ENCODE assay signal across 1 cellular context in the genomic region with DNA sequence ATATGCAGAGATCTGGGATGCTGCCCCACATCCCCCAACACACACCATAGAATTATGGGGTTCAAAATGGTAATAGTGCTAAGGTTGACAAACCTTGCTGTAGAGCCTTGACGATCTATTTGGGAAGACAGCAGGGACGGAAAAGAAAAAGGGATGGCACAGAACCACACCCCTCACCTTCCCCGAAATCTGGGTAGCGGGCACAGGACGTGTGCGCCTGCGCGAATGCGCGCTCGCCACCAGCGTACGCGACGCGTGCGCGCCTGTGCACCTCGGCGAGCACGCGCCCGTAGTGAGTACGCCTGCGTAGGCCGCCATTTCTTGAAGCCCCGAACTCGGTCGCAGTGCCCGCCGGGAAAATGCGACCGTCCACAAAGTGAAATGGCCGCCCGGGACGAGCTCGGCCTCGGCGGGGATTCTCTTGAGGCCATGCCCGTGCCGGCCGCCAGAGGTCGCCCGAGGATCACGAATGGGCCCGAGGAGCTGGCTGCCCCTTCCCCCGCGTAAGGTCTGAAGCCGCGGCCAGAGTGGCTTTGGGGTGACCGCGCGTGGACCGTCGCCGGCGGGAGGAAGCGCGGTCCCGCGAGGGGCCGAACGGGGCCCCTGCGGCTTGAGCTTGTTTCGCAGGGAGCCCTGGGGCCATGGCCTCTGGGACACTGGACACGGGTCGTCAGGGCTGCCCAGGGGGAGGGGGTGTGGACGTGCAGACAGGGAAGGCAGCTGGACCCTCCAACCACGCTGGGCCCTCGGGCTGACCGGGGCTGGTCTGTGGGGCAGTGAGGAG.
TF ChIP-seq lines count a peak whose summit lies in the region.

No MANE protein-coding gene starts in this region.

TF ChIP-seq in K562, 482 proteins besides CTCF, POLR2A, EP300 and RAD21 (continued from another document and continues in another):
- no peak for TF ChIP-seq FUS (optimal IDR thresholded peaks at IDR 0.05; ENCODE audit: low read depth, low read length)
- no peak for TF ChIP-seq DACH1 (IDR thresholded peaks at IDR 0.05; ENCODE audit: partially characterized antibody)
- TF ChIP-seq TOE1 (IDR thresholded peaks at IDR 0.05; ENCODE audit: borderline replicate concordance) = no peak
- TF ChIP-seq TOE1 (CRISPR knock-in tag; IDR thresholded peaks at IDR 0.05; ENCODE audit: borderline replicate concordance, low read depth) = no peak
- no peak for TF ChIP-seq ZNF134 (CRISPR knock-in tag; conservative IDR thresholded peaks at IDR 0.05)
- TF ChIP-seq ZNF584 (CRISPR knock-in tag; IDR thresholded peaks at IDR 0.05; ENCODE audit: low read depth) = no peak
- TF ChIP-seq, protein P1, sequence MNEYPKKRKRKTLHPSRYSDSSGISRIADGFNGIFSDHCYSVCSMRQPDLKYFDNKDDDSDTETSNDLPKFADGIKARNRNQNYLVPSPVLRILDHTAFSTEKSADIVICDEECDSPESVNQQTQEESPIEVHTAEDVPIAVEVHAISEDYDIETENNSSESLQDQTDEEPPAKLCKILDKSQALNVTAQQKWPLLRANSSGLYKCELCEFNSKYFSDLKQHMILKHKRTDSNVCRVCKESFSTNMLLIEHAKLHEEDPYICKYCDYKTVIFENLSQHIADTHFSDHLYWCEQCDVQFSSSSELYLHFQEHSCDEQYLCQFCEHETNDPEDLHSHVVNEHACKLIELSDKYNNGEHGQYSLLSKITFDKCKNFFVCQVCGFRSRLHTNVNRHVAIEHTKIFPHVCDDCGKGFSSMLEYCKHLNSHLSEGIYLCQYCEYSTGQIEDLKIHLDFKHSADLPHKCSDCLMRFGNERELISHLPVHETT (CRISPR knock-in tag; conservative IDR thresholded peaks at IDR 0.05 in 1 of 2, IDR thresholded peaks at IDR 0.05 in 1 of 2) = peak in 1 of 2 experiments; percentile 87; a peak in 2 of 4 replicates
- no peak for TF ChIP-seq ZSCAN29 (IDR thresholded peaks at IDR 0.05)
- peak; percentile 49; the same call in 1 of the 2 replicates for TF ChIP-seq SUPT5H (IDR thresholded peaks at IDR 0.05)
- TF ChIP-seq, protein P2, sequence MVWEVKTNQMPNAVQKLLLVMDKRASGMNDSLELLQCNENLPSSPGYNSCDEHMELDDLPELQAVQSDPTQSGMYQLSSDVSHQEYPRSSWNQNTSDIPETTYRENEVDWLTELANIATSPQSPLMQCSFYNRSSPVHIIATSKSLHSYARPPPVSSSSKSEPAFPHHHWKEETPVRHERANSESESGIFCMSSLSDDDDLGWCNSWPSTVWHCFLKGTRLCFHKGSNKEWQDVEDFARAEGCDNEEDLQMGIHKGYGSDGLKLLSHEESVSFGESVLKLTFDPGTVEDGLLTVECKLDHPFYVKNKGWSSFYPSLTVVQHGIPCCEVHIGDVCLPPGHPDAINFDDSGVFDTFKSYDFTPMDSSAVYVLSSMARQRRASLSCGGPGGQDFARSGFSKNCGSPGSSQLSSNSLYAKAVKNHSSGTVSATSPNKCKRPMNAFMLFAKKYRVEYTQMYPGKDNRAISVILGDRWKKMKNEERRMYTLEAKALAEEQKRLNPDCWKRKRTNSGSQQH (CRISPR knock-in tag; IDR thresholded peaks at IDR 0.05) = no peak
- TF ChIP-seq, protein P3, sequence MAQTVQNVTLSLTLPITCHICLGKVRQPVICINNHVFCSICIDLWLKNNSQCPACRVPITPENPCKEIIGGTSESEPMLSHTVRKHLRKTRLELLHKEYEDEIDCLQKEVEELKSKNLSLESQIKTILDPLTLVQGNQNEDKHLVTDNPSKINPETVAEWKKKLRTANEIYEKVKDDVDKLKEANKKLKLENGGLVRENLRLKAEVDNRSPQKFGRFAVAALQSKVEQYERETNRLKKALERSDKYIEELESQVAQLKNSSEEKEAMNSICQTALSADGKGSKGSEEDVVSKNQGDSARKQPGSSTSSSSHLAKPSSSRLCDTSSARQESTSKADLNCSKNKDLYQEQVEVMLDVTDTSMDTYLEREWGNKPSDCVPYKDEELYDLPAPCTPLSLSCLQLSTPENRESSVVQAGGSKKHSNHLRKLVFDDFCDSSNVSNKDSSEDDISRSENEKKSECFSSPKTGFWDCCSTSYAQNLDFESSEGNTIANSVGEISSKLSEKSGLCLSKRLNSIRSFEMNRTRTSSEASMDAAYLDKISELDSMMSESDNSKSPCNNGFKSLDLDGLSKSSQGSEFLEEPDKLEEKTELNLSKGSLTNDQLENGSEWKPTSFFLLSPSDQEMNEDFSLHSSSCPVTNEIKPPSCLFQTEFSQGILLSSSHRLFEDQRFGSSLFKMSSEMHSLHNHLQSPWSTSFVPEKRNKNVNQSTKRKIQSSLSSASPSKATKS (CRISPR knock-in tag; IDR thresholded peaks at IDR 0.05) = no peak
- no peak for TF ChIP-seq ZNF668 (CRISPR knock-in tag; IDR thresholded peaks at IDR 0.05)
- 0 out of 4 replicates have a peak, but pooled peaks of 1 of the 2 experiments have one; percentile 48 for TF ChIP-seq SRF (CRISPR knock-in tag; IDR thresholded peaks at IDR 0.05)
- TF ChIP-seq CCAR2 (IDR thresholded peaks at IDR 0.05; ENCODE audit: low read depth, low read length) = no peak
- TF ChIP-seq KDM1A (IDR thresholded peaks at IDR 0.05) = 0 out of 4 replicates have a peak, but pooled peaks of 1 of the 2 experiments have one; percentile 45
- TF ChIP-seq RB1 (IDR thresholded peaks at IDR 0.05; ENCODE audit: low read depth) = peak; percentile 89
- TF ChIP-seq MBD2 (IDR thresholded peaks at IDR 0.05; ENCODE audit: borderline replicate concordance, low read depth) = peak; percentile 51; the same call in 1 of the 2 replicates
- no peak for TF ChIP-seq BRF1 (IDR thresholded peaks at IDR 0.05; ENCODE audit: borderline replicate concordance, extremely low read depth, insufficient read length)
- no peak for TF ChIP-seq ZNF75A (CRISPR knock-in tag; IDR thresholded peaks at IDR 0.05)
- peak in 1 of 2 experiments; percentile 16; a peak in 1 of 4 replicates for TF ChIP-seq NONO (IDR thresholded peaks at IDR 0.05; ENCODE audit: low read depth in 2 of 2, low read length in 1 of 2)
- no peak; the same call in 1 of the 2 replicates for TF ChIP-seq CBX1 (IDR thresholded peaks at IDR 0.05; ENCODE audit: low read depth)
- TF ChIP-seq MYNN (IDR thresholded peaks at IDR 0.05) = 0 out of 2 replicates have a peak, but pooled peaks have one; percentile 17
- no peak for TF ChIP-seq MYNN (CRISPR knock-in tag; IDR thresholded peaks at IDR 0.05)
- TF ChIP-seq, protein P4, sequence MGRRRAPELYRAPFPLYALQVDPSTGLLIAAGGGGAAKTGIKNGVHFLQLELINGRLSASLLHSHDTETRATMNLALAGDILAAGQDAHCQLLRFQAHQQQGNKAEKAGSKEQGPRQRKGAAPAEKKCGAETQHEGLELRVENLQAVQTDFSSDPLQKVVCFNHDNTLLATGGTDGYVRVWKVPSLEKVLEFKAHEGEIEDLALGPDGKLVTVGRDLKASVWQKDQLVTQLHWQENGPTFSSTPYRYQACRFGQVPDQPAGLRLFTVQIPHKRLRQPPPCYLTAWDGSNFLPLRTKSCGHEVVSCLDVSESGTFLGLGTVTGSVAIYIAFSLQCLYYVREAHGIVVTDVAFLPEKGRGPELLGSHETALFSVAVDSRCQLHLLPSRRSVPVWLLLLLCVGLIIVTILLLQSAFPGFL (CRISPR knock-in tag; IDR thresholded peaks at IDR 0.05) = no peak
- TF ChIP-seq, protein P5, sequence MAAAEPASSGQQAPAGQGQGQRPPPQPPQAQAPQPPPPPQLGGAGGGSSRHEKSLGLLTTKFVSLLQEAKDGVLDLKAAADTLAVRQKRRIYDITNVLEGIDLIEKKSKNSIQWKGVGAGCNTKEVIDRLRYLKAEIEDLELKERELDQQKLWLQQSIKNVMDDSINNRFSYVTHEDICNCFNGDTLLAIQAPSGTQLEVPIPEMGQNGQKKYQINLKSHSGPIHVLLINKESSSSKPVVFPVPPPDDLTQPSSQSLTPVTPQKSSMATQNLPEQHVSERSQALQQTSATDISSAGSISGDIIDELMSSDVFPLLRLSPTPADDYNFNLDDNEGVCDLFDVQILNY (CRISPR knock-in tag; IDR thresholded peaks at IDR 0.05) = no peak
- 0 out of 2 replicates have a peak, but pooled peaks have one; percentile 43 for TF ChIP-seq SMAD3 (CRISPR knock-in tag; conservative IDR thresholded peaks at IDR 0.05)
- TF ChIP-seq ZBTB1 (CRISPR knock-in tag; IDR thresholded peaks at IDR 0.05; ENCODE audit: borderline replicate concordance, low read depth) = no peak
- no peak for TF ChIP-seq ZNF124 (CRISPR knock-in tag; IDR thresholded peaks at IDR 0.05)
- TF ChIP-seq ZBTB7A (IDR thresholded peaks at IDR 0.05; ENCODE audit: borderline replicate concordance, control insufficient read depth, low read depth, low read length) = 0 out of 2 replicates have a peak, but pooled peaks have one; percentile 27
- TF ChIP-seq SMC3 (conservative IDR thresholded peaks at IDR 0.05; ENCODE audit: insufficient read depth, low read depth, low read length) = peak; percentile 84
- TF ChIP-seq CCNT2 (IDR thresholded peaks at IDR 0.05; ENCODE audit: borderline replicate concordance, extremely low read depth, insufficient read length, low read depth, low read length) = peak; percentile 45
- 0 out of 4 replicates have a peak, but pooled peaks of 1 of the 2 experiments have one; percentile 55 for TF ChIP-seq TEAD1 (CRISPR knock-in tag; IDR thresholded peaks at IDR 0.05)
- TF ChIP-seq TARDBP (IDR thresholded peaks at IDR 0.05) = peak; percentile 38; the same call in 1 of the 2 replicates
- TF ChIP-seq ZNF140 (CRISPR knock-in tag; IDR thresholded peaks at IDR 0.05) = no peak
- TF ChIP-seq, protein P6, sequence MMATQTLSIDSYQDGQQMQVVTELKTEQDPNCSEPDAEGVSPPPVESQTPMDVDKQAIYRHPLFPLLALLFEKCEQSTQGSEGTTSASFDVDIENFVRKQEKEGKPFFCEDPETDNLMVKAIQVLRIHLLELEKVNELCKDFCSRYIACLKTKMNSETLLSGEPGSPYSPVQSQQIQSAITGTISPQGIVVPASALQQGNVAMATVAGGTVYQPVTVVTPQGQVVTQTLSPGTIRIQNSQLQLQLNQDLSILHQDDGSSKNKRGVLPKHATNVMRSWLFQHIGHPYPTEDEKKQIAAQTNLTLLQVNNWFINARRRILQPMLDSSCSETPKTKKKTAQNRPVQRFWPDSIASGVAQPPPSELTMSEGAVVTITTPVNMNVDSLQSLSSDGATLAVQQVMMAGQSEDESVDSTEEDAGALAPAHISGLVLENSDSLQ (IDR thresholded peaks at IDR 0.05) = peak; percentile 58
- TF ChIP-seq, protein P7, sequence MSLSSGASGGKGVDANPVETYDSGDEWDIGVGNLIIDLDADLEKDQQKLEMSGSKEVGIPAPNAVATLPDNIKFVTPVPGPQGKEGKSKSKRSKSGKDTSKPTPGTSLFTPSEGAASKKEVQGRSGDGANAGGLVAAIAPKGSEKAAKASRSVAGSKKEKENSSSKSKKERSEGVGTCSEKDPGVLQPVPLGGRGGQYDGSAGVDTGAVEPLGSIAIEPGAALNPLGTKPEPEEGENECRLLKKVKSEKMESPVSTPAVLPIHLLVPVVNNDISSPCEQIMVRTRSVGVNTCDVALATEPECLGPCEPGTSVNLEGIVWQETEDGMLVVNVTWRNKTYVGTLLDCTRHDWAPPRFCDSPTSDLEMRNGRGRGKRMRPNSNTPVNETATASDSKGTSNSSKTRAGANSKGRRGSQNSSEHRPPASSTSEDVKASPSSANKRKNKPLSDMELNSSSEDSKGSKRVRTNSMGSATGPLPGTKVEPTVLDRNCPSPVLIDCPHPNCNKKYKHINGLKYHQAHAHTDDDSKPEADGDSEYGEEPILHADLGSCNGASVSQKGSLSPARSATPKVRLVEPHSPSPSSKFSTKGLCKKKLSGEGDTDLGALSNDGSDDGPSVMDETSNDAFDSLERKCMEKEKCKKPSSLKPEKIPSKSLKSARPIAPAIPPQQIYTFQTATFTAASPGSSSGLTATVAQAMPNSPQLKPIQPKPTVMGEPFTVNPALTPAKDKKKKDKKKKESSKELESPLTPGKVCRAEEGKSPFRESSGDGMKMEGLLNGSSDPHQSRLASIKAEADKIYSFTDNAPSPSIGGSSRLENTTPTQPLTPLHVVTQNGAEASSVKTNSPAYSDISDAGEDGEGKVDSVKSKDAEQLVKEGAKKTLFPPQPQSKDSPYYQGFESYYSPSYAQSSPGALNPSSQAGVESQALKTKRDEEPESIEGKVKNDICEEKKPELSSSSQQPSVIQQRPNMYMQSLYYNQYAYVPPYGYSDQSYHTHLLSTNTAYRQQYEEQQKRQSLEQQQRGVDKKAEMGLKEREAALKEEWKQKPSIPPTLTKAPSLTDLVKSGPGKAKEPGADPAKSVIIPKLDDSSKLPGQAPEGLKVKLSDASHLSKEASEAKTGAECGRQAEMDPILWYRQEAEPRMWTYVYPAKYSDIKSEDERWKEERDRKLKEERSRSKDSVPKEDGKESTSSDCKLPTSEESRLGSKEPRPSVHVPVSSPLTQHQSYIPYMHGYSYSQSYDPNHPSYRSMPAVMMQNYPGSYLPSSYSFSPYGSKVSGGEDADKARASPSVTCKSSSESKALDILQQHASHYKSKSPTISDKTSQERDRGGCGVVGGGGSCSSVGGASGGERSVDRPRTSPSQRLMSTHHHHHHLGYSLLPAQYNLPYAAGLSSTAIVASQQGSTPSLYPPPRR (CRISPR knock-in tag; IDR thresholded peaks at IDR 0.05; ENCODE audit: borderline replicate concordance) = no peak
- TF ChIP-seq, protein P8, sequence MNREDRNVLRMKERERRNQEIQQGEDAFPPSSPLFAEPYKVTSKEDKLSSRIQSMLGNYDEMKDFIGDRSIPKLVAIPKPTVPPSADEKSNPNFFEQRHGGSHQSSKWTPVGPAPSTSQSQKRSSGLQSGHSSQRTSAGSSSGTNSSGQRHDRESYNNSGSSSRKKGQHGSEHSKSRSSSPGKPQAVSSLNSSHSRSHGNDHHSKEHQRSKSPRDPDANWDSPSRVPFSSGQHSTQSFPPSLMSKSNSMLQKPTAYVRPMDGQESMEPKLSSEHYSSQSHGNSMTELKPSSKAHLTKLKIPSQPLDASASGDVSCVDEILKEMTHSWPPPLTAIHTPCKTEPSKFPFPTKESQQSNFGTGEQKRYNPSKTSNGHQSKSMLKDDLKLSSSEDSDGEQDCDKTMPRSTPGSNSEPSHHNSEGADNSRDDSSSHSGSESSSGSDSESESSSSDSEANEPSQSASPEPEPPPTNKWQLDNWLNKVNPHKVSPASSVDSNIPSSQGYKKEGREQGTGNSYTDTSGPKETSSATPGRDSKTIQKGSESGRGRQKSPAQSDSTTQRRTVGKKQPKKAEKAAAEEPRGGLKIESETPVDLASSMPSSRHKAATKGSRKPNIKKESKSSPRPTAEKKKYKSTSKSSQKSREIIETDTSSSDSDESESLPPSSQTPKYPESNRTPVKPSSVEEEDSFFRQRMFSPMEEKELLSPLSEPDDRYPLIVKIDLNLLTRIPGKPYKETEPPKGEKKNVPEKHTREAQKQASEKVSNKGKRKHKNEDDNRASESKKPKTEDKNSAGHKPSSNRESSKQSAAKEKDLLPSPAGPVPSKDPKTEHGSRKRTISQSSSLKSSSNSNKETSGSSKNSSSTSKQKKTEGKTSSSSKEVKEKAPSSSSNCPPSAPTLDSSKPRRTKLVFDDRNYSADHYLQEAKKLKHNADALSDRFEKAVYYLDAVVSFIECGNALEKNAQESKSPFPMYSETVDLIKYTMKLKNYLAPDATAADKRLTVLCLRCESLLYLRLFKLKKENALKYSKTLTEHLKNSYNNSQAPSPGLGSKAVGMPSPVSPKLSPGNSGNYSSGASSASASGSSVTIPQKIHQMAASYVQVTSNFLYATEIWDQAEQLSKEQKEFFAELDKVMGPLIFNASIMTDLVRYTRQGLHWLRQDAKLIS (CRISPR knock-in tag; IDR thresholded peaks at IDR 0.05) = 0 out of 2 replicates have a peak, but pooled peaks have one; percentile 29
- TF ChIP-seq, protein P9, sequence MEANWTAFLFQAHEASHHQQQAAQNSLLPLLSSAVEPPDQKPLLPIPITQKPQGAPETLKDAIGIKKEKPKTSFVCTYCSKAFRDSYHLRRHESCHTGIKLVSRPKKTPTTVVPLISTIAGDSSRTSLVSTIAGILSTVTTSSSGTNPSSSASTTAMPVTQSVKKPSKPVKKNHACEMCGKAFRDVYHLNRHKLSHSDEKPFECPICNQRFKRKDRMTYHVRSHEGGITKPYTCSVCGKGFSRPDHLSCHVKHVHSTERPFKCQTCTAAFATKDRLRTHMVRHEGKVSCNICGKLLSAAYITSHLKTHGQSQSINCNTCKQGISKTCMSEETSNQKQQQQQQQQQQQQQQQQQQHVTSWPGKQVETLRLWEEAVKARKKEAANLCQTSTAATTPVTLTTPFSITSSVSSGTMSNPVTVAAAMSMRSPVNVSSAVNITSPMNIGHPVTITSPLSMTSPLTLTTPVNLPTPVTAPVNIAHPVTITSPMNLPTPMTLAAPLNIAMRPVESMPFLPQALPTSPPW (CRISPR knock-in tag; IDR thresholded peaks at IDR 0.05) = peak; percentile 67
